ENCODE assay signal across 30 cellular contexts in genomic region chr3:23987376-23987775, GRCh38. TPM values are rescaled to one million over a fixed set of nuclear protein-coding genes. Genes with fewer than 3 reads are reported as not detected.
DNase-seq lines count a peak whose midpoint lies in the region; ATAC-seq, FAIRE-seq and TF ChIP-seq lines count a peak whose summit lies in the region.
"Had no signal": no experiment of that assay in that cellular context is flagged by ENCODE, and none has a peak within 500 bp of the region (broad histone marks: within the 10 kb centered on the region; RNA-seq: fewer than 3 reads in every experiment).

No MANE protein-coding gene starts in this region.

- WGBS in K562 (ENCODE audit: insufficient coverage, low coverage, missing lambda C conversion rate): under 1% methylated on average over 7 of the region's 7 CpGs

- in situ Hi-C loops in K562 (cut with MboI): no loop called here

- H3K4me2 ChIP-seq in K562 (ENCODE audit: insufficient read depth, low read length): no peak overlapping the region
- H3K4me2 ChIP-seq: GM23338 had no signal

- POLR2A ChIA-PET in K562 (lab: Yijun Ruan, JAX): interaction anchor here (0.6 kb wide), 2 partner anchors 22 to 28 kb away, joined by 3 read pairs; no protein-coding TSS in a partner anchor

- TF ChIP-seq EP300 in K562 (IDR thresholded peaks at IDR 0.05; ENCODE audit: low read length): no peak

- H2AFZ ChIP-seq in K562 (ENCODE audit: low read depth, low read length): peak overlapping the region; percentile 60
- H2AFZ ChIP-seq: GM23338 had no signal

- TF ChIP-seq POLR2A in K562 (conservative IDR thresholded peaks at IDR 0.05): no peak

- no peak overlapping the region for H3K4me3 Mint-ChIP-seq in progenitor cell of endocrine pancreas (ENCODE audit: low read depth)
- H3K4me3 Mint-ChIP-seq: activated CD8-positive, alpha-beta memory T cell treated with anti-CD3 and anti-CD28 coated beads, Interleukin-2, amount 10 ng/mL, durations not matched to agents 7 days and 5 days; activated T-cell treated with anti-CD3 and anti-CD28 coated beads, Interleukin-2, amount 50 U/mL, for 72 hours; brain; GM23338; HFFc6; stimulated activated naive CD8-positive, alpha-beta T cell treated with anti-CD3 and anti-CD28 coated beads, Interleukin-15, Interleukin-2, amounts not matched to agents 100 ng/mL and 50 ng/mL, for 24 hours; WTC11 had no signal

- no peaks in the 10 kb centered on the region for H3K36me3 ChIP-seq in K562 (ENCODE audit: control insufficient read depth, insufficient read depth, low read length)
- H3K36me3 ChIP-seq: heart left ventricle, tibial artery had no signal

- H3K27me3 ChIP-seq in K562 (ENCODE audit: control insufficient read depth in 2 of 2, insufficient read depth in 2 of 2, low read length in 2 of 2): peaks cover 3 to 19% of the 10 kb centered on the region in 2 experiments; a peak in 4 of 5 replicates
- H3K27me3 ChIP-seq: heart left ventricle, tibial artery had no signal

- BruUV-seq in K562 (replicated peaks; lab: Mats Ljungman, UMichigan): no TSS peak

- H3K4me1 Mint-ChIP-seq in progenitor cell of endocrine pancreas (ENCODE audit: low read depth): peaks cover 6% of the 10 kb centered on the region

- no peaks in the 10 kb centered on the region for H3K36me3 Mint-ChIP-seq in progenitor cell of endocrine pancreas (ENCODE audit: insufficient read depth)
- H3K36me3 Mint-ChIP-seq: activated CD8-positive, alpha-beta memory T cell treated with anti-CD3 and anti-CD28 coated beads, Interleukin-2, amount 10 ng/mL, durations not matched to agents 7 days and 5 days; brain; naive thymus-derived CD8-positive, alpha-beta T cell had no signal

- no peak for FAIRE-seq in K562 (lab: Jason Lieb, UNC)
- FAIRE-seq: kidney had no signal

- peak overlapping the region; percentile 30 for H3K27ac Mint-ChIP-seq in progenitor cell of endocrine pancreas
- H3K27ac Mint-ChIP-seq: activated T-cell treated with anti-CD3 and anti-CD28 coated beads, Interleukin-2, amount 50 U/mL, for 72 hours; brain; GM23338; HFFc6; naive thymus-derived CD8-positive, alpha-beta T cell; stimulated activated naive CD8-positive, alpha-beta T cell treated with anti-CD3 and anti-CD28 coated beads, Interleukin-15, Interleukin-2, amounts not matched to agents 100 ng/mL and 50 ng/mL, for 24 hours; WTC11 had no signal

- H4K20me1 ChIP-seq in K562 (replicated peaks; ENCODE audit: control insufficient read depth, insufficient read depth, low read length): no peaks in the 10 kb centered on the region

- peak; percentile 22 for ATAC-seq in K562
- ATAC-seq in GM18868 (IDR thresholded peaks at IDR 0.05; ENCODE audit: unreplicated experiment): no peak
- ATAC-seq: activated CD8-positive, alpha-beta memory T cell treated with anti-CD3 and anti-CD28 coated beads, Interleukin-2, amount 10 ng/mL, durations not matched to agents 7 days and 5 days; activated T-cell treated with anti-CD3 and anti-CD28 coated beads, Interleukin-2, amount 50 U/mL, for 72 hours; GM23338; heart left ventricle; naive thymus-derived CD8-positive, alpha-beta T cell; SK-N-SH treated with all-trans-retinoic acid at 6 μM for 48 hours; WTC11 had no signal

- no peaks in the 10 kb centered on the region for H3K4me1 ChIP-seq in K562 (replicated peaks in 1 of 2; ENCODE audit: control insufficient read depth in 2 of 2, insufficient read depth in 2 of 2, low read length in 2 of 2)

- no peak overlapping the region for H3K4me3 ChIP-seq in K562
- H3K4me3 ChIP-seq: GM23338, heart left ventricle, tibial artery had no signal

- H3K79me2 ChIP-seq in K562 (ENCODE audit: control insufficient read depth, insufficient read depth, low read length): no peaks in the 10 kb centered on the region

- no peak overlapping the region for H3K27ac ChIP-seq in K562 (ENCODE audit: extremely low read depth, low read depth, low read length)
- H3K27ac ChIP-seq: heart left ventricle, RWPE1, tibial artery had no signal

- CTCF ChIA-PET in K562 (lab: Yijun Ruan, JAX; ENCODE audit: low intra/inter-chr PET ratio): no interaction called here

- intact Hi-C loops in K562 (cut with micrococcal nuclease): no loop called here

- H3K9me3 ChIP-seq in K562 (replicated peaks; ENCODE audit: control insufficient read depth, insufficient read depth, low read depth, low read length): no peaks in the 10 kb centered on the region
- H3K9me3 ChIP-seq: heart left ventricle, tibial artery had no signal

- H3K9ac ChIP-seq in K562 (ENCODE audit: insufficient read depth in 1 of 2, low read depth in 2 of 2, low read length in 2 of 2): no peak overlapping the region

- no peak for TF ChIP-seq RAD21 in K562 (CRISPR knock-in tag; conservative IDR thresholded peaks at IDR 0.05 in 1 of 2, IDR thresholded peaks at IDR 0.05 in 1 of 2)

- H3K9me1 ChIP-seq in K562 (ENCODE audit: control insufficient read depth, insufficient read depth, low read length): no peaks in the 10 kb centered on the region

- no peaks in the 10 kb centered on the region for H3K9me3 Mint-ChIP-seq in progenitor cell of endocrine pancreas (ENCODE audit: low read depth)
- H3K9me3 Mint-ChIP-seq: GM23338, HFFc6 had no signal

- no peaks in the 10 kb centered on the region for H3K27me3 Mint-ChIP-seq in progenitor cell of endocrine pancreas
- H3K27me3 Mint-ChIP-seq: activated CD8-positive, alpha-beta memory T cell treated with anti-CD3 and anti-CD28 coated beads, Interleukin-2, amount 10 ng/mL, durations not matched to agents 7 days and 5 days; naive thymus-derived CD8-positive, alpha-beta T cell; stimulated activated naive CD8-positive, alpha-beta T cell treated with anti-CD3 and anti-CD28 coated beads, Interleukin-15, Interleukin-2, amounts not matched to agents 100 ng/mL and 50 ng/mL, for 24 hours had no signal

- TF ChIP-seq CTCF in K562 (IDR thresholded peaks at IDR 0.05 in 2 of 3, conservative IDR thresholded peaks at IDR 0.05 in 1 of 3; ENCODE audit: insufficient read depth in 2 of 3, low read depth in 1 of 3, low read length in 3 of 3): no peak
- TF ChIP-seq CTCF in progenitor cell of endocrine pancreas (IDR thresholded peaks at IDR 0.05; ENCODE audit: unreplicated experiment): no peak

- DNase-seq in GF-D8 (lab: John Stamatoyannopoulos, UW): peak; percentile 84
- peak; percentile 66 for DNase-seq in NOMO-1 treated with DMSO at 0.1 percent for 48 hours (lab: John Stamatoyannopoulos, UW; ENCODE audit: unreplicated experiment)
- DNase-seq in K562 (ENCODE audit: extremely low read depth in 1 of 4, low spot score in 3 of 4): no peak
- DNase-seq in progenitor cell of endocrine pancreas (ENCODE audit: low spot score, unreplicated experiment): no peak
- DNase-seq in activated gamma-delta T cell treated with Interleukin-2 at 50 U/mL for 16 hours: no peak
- no peak for DNase-seq in stimulated activated naive CD4-positive, alpha-beta T cell treated with Interleukin-2 at 50 U/mL for 16 hours (lab: John Stamatoyannopoulos, UW)
- DNase-seq: activated CD8-positive, alpha-beta memory T cell treated with anti-CD3 and anti-CD28 coated beads, Interleukin-2, amount 10 ng/mL, durations not matched to agents 7 days and 5 days; activated naive CD4-positive, alpha-beta T cell treated with Interleukin-2 at 50 U/mL for 16 hours; activated T-cell treated with anti-CD3 and anti-CD28 coated beads, Interleukin-2, amount 50 U/mL, for 72 hours; C1 segment of cervical spinal cord; Calu3; effector CD4-positive, alpha-beta T cell; heart left ventricle; HFFc6; kidney; midbrain; naive thymus-derived CD8-positive, alpha-beta T cell; NCI-H1417; NCI-H2029 treated with DMSO at 0.1 percent for 48 hours; NCI-H2227 treated with DMSO at 0.1 percent for 48 hours; NCI-H69; occipital lobe; tibial artery had no signal

TF ChIP-seq in K562, 482 proteins besides CTCF, POLR2A, EP300 and RAD21:
- TF ChIP-seq PHF21A (IDR thresholded peaks at IDR 0.05; ENCODE audit: borderline replicate concordance, low read depth) (no peak), CHD1 (IDR thresholded peaks at IDR 0.05; ENCODE audit: low read length) (no peak), FOS (IDR thresholded peaks at IDR 0.05; ENCODE audit: extremely low read depth, insufficient read length) (no peak), ZNF263 (CRISPR knock-in tag; IDR thresholded peaks at IDR 0.05; ENCODE audit: borderline replicate concordance) (no peak), ATF2 (CRISPR knock-in tag; IDR thresholded peaks at IDR 0.05) (no peak)
TF ChIP-seq in K562: peak in this region for 0.

RNA-seq across cellular contexts. Expression of gene NR1D2, which starts 42.3 kb away (rescaled TPM):
- 2.5 and 9.3 TPM in 2 replicates for total RNA-seq in K562 (2011; cell fraction: chromatin; rRNA removed; ENCODE audit: low replicate concordance)
- total RNA-seq in K562 (2011; cell fraction: nucleolus; rRNA removed): 1.5 and 1.7 TPM in 2 replicates
- total RNA-seq in K562 (2011; cell fraction: nucleoplasm; rRNA removed): 2.7 and 3.3 TPM in 2 replicates
- total RNA-seq in K562 (2014; rRNA removed) (2.6 and 2.9 TPM in 2 replicates), K562 (2014; rRNA removed; fragmentation: Illumina TruSeq; extraction: Trizol) (4.8 and 5.7 TPM in 2 replicates), K562 (2015; rRNA removed; fragmentation: Illumina TruSeq; extraction: Trizol) (3.2 and 3.6 TPM in 2 replicates), K562 (2021) (4.2 and 5.5 TPM in 2 replicates), progenitor cell of endocrine pancreas (14.9 TPM in 2 replicates)
- polyA plus RNA-seq in K562 (2011; rRNA removed) (1.6 and 2.5 TPM in 2 replicates), K562 (2014; fragmentation: Illumina TruSeq; extraction: Trizol) (3.2 and 3.3 TPM in 2 replicates), K562 (2014; fragmentation: Nextera tagmentation; extraction: Ambion mirVana) (1 to 10 TPM; 1.2 TPM), K562 (2014; rRNA removed) (1.3 and 2.2 TPM in 2 replicates)
- polyA plus RNA-seq in K562 (2011; cell fraction: cytosol; rRNA removed): 0.51 and 0.77 TPM in 2 replicates
- polyA plus RNA-seq in K562 (2011; cell fraction: nucleus; rRNA removed): 0.67 and 1.1 TPM in 2 replicates
- polyA plus RNA-seq in K562 (2012): 1.9 and 2.7 TPM in 2 replicates
- 11.3 and 12.5 TPM in 2 replicates for polyA minus RNA-seq in K562 (2011; rRNA and poly(A)+ RNA removed)
- polyA minus RNA-seq in K562 (2011; cell fraction: cytosol; rRNA and poly(A)+ RNA removed): 3.2 and 3.5 TPM in 2 replicates
- 1.3 and 2.7 TPM in 2 replicates for polyA minus RNA-seq in K562 (2011; cell fraction: nucleus; rRNA and poly(A)+ RNA removed)

Comparison
In these comparisons a context has a peak if more than half of its experiments do, and no peak if none do; other contexts are left out.
1. DNase-seq: peak in GF-D8 (single experiment) and NOMO-1 treated with DMSO at 0.1 percent for 48 hours (single experiment); none in K562 (0 of 4), progenitor cell of endocrine pancreas (single experiment), activated gamma-delta T cell treated with Interleukin-2 at 50 U/mL for 16 hours (single experiment) and stimulated activated naive CD4-positive, alpha-beta T cell treated with Interleukin-2 at 50 U/mL for 16 hours (single experiment).